In genomic region chr15:45185903-45186770, GRCh38 we compare ENCODE assay signal across 1 cellular context.
TF ChIP-seq lines count a peak whose summit lies in the region.

No MANE protein-coding gene starts in this region.

TF ChIP-seq in SK-N-SH, 30 proteins besides CTCF, POLR2A, EP300 and RAD21 (continued from another document):
- TF ChIP-seq ZBTB33 (IDR thresholded peaks at IDR 0.05; ENCODE audit: borderline replicate concordance, low read depth) (no peak), USF2 (IDR thresholded peaks at IDR 0.05; ENCODE audit: borderline replicate concordance, low read depth, low read length) (no peak), FOXJ3 (CRISPR knock-in tag; IDR thresholded peaks at IDR 0.05) (no peak), TAF1 (IDR thresholded peaks at IDR 0.05; ENCODE audit: borderline replicate concordance, low read depth, low read length) (no peak), GATA2 (CRISPR knock-in tag; IDR thresholded peaks at IDR 0.05) (no peak), PBX3 (IDR thresholded peaks at IDR 0.05) (no peak)
